Comparison of ENCODE assay signal across 8 cellular contexts in genomic region chr19:11987405-11988231, GRCh38.
DNase-seq lines count a peak whose midpoint lies in the region; ATAC-seq and TF ChIP-seq lines count a peak whose summit lies in the region.

No MANE protein-coding gene starts in this region.

- DNase-seq in GM04504 (ENCODE audit: low read depth) (peak; percentile 83), NCI-H187 (lab: John Stamatoyannopoulos, UW) (peak; percentile 79 to 84), T-helper 22 cell (ENCODE audit: low read depth) (peak; percentile 75), astrocyte of the cerebellum (ENCODE audit: low read depth) (peak; percentile 82), hypothalamus (lab: John Stamatoyannopoulos, UW) (peak; percentile 18 to 96 (median 82)), retinal pigment epithelial cell (ENCODE audit: low read depth) (peak; percentile 79)

- peak; percentile 72 for ATAC-seq in HG02623 (IDR thresholded peaks at IDR 0.05; ENCODE audit: unreplicated experiment)
- no peak for ATAC-seq in GM18873 (IDR thresholded peaks at IDR 0.05; ENCODE audit: low FRiP score, unreplicated experiment)

- TF ChIP-seq CTCF in astrocyte of the cerebellum (IDR thresholded peaks at IDR 0.05; ENCODE audit: low read depth, low read length, missing control alignments) (no peak), retinal pigment epithelial cell (conservative IDR thresholded peaks at IDR 0.05; ENCODE audit: low read depth, low read length) (no peak)

- in situ Hi-C loops in astrocyte of the cerebellum (cut with HindIII; ENCODE audit: low sequenced_read_pairs), result no loop called here

- H3K4me3 ChIP-seq in astrocyte of the cerebellum (ENCODE audit: low read depth, low read length) (peak overlapping the region; percentile 82), retinal pigment epithelial cell (ENCODE audit: low read length) (peak overlapping the region; percentile 92)
